In genomic region chr17:74677558-74678466, GRCh38 we compare ENCODE assay signal across 9 cellular contexts. TPM values are rescaled to one million over a fixed set of nuclear protein-coding genes. Genes with fewer than 3 reads are reported as not detected.
DNase-seq lines count a peak whose midpoint lies in the region; ATAC-seq, FAIRE-seq and TF ChIP-seq lines count a peak whose summit lies in the region.
"Had no signal": no experiment of that assay in that cellular context is flagged by ENCODE, and none has a peak within 500 bp of the region (broad histone marks: within the 10 kb centered on the region; RNA-seq: fewer than 3 reads in every experiment).

No MANE protein-coding gene starts in this region.

- TF ChIP-seq CTCF in right atrium auricular region (IDR thresholded peaks at IDR 0.05), result no peak
- TF ChIP-seq CTCF in kidney (IDR thresholded peaks at IDR 0.05; ENCODE audit: borderline replicate concordance, extremely low read depth, insufficient read depth), result no peak

- in situ Hi-C loops in ACHN (cut with HindIII; ENCODE audit: low pct_ligation_motif_present, low pct_unique_long_range_greater_than_20kb, low sequenced_read_pairs), result no loop called here

- H3K4me1 ChIP-seq in right atrium auricular region (peaks cover 0 to 7% of the 10 kb centered on the region in 2 donors), kidney (ENCODE audit: control insufficient read depth in 1 of 2, insufficient read depth in 1 of 2, low read depth in 1 of 2, low read length in 2 of 2) (no peaks in the 10 kb centered on the region)

- H3K36me3 ChIP-seq in right atrium auricular region (no peaks in the 10 kb centered on the region), kidney (ENCODE audit: control insufficient read depth in 1 of 2, insufficient read depth in 2 of 2, low read length in 2 of 2) (no peaks in the 10 kb centered on the region)

- DNase-seq in ACHN (peak; percentile 15), HCEC 1CT (peak; percentile 3), RPMI8226 (peak; percentile 41), right atrium auricular region (ENCODE audit: low spot score) (peak; percentile 72), kidney (no peak), LoVo (ENCODE audit: low spot score) (no peak)
- DNase-seq in activated naive CD4-positive, alpha-beta T cell treated with anti-CD3 and anti-CD28 coated beads, Interleukin-2, amount 50 U/mL, for 16 hours, result no peak

- H3K27ac ChIP-seq in right atrium auricular region, result peak overlapping the region in 1 of 2 donors; percentile 36
- H3K27ac ChIP-seq in kidney (ENCODE audit: low read depth in 2 of 2, low read length in 2 of 2), result no peak overlapping the region

- no peak for FAIRE-seq in kidney (lab: Jason Lieb, UNC)

- H3K27me3 ChIP-seq in right atrium auricular region, result no peaks in the 10 kb centered on the region

- no peaks in the 10 kb centered on the region for H3K9me3 ChIP-seq in right atrium auricular region
- no peaks in the 10 kb centered on the region for H3K9me3 ChIP-seq in kidney (ENCODE audit: control insufficient read depth in 1 of 2, low read length in 2 of 2)

- no peak for ATAC-seq in HG03097 (IDR thresholded peaks at IDR 0.05; ENCODE audit: low FRiP score, unreplicated experiment)

- intact Hi-C loops in kidney (cut with DNase I), result no loop called here

- no peak overlapping the region for H3K4me3 ChIP-seq in right atrium auricular region
- no peak overlapping the region for H3K4me3 ChIP-seq in kidney (ENCODE audit: low read length in 2 of 2)

- H3K9ac ChIP-seq in kidney (ENCODE audit: low read length in 2 of 2), result no peak overlapping the region

RNA-seq across cellular contexts. Expression of gene CD300LF, which starts 34.9 kb away (rescaled TPM):
- under 1 TPM in 1 of 2 donors, not detected in 1; 0.71 TPM for total RNA-seq in right atrium auricular region
- total RNA-seq in kidney, result 3.1 TPM
- 0.49 TPM for polyA plus RNA-seq in kidney (ENCODE audit: insufficient read depth, low read depth, low replicate concordance)
- total RNA-seq: kidney epithelial cell had no signal

RNA-seq across cellular contexts. Expression of gene CD300E, which starts 54.3 kb away (rescaled TPM):
- 1 to 10 TPM in 1 of 2 donors, under 1 TPM in 1; 0.52 to 1.0 TPM for total RNA-seq in right atrium auricular region
- 2.5 TPM for total RNA-seq in kidney
- polyA plus RNA-seq in kidney (ENCODE audit: insufficient read depth, low read depth, low replicate concordance), result 0.39 TPM
- total RNA-seq: kidney epithelial cell had no signal

RNA-seq across cellular contexts. Expression of gene RAB37, which starts 59.2 kb away (rescaled TPM):
- under 1 TPM; 0.89 to 0.90 TPM for total RNA-seq in right atrium auricular region
- total RNA-seq in kidney, result 5.6 TPM
- polyA plus RNA-seq in kidney (ENCODE audit: insufficient read depth, low read depth, low replicate concordance), result 1.7 TPM
- total RNA-seq: kidney epithelial cell had no signal

Comparison
In these comparisons a context has a peak if more than half of its experiments do, and no peak if none do; other contexts are left out.
1. DNase-seq: peak in ACHN (single experiment), HCEC 1CT (single experiment), RPMI8226 (single experiment) and right atrium auricular region (single experiment); none in kidney (single experiment), LoVo (single experiment) and activated naive CD4-positive, alpha-beta T cell treated with anti-CD3 and anti-CD28 coated beads, Interleukin-2, amount 50 U/mL, for 16 hours (single experiment).